In genomic region chr6:10099648-10100047, GRCh38 we compare ENCODE assay signal across 20 cellular contexts.
A peak's percentile ranks its signal among the peaks of the same experiment; 100 is the strongest.
DNase-seq lines count a peak whose midpoint lies in the region; ATAC-seq and TF ChIP-seq lines count a peak whose summit lies in the region.
"Had no signal": no experiment of that assay in that cellular context is flagged by ENCODE, and none has a peak within 500 bp of the region (broad histone marks: within the 10 kb centered on the region; RNA-seq: fewer than 3 reads in every experiment).

No MANE protein-coding gene starts in this region.

- H3K9me3 ChIP-seq in breast epithelium (no peaks in the 10 kb centered on the region), lower lobe of right lung (no peaks in the 10 kb centered on the region)
- H3K9me3 ChIP-seq: heart right ventricle had no signal

- no peak for TF ChIP-seq CTCF in 22Rv1 (IDR thresholded peaks at IDR 0.05)
- no peak for TF ChIP-seq CTCF in NB4 (IDR thresholded peaks at IDR 0.05; ENCODE audit: low read depth, low read length)
- no peak for TF ChIP-seq CTCF in breast epithelium (IDR thresholded peaks at IDR 0.05)
- TF ChIP-seq CTCF in lower lobe of right lung (IDR thresholded peaks at IDR 0.05) = no peak

- H3K36me3 ChIP-seq in breast epithelium = no peaks in the 10 kb centered on the region
- H3K36me3 ChIP-seq in lower lobe of right lung = no peaks in the 10 kb centered on the region
- H3K36me3 ChIP-seq: brain microvascular endothelial cell, heart right ventricle had no signal

- H3K27ac ChIP-seq in 22Rv1 (peak overlapping the region; percentile 86), breast epithelium (peak overlapping the region; percentile 32 to 84), lower lobe of right lung (no peak overlapping the region)
- H3K27ac ChIP-seq: brain microvascular endothelial cell, heart right ventricle had no signal

- peak overlapping the region; percentile 60 for H3K4me3 ChIP-seq in NB4 (ENCODE audit: low read depth, low read length)
- peak overlapping the region in 2 of 3 donors; percentile 48 to 60 for H3K4me3 ChIP-seq in breast epithelium
- H3K4me3 ChIP-seq in lower lobe of right lung = peak overlapping the region; percentile 22

- H3K4me1 ChIP-seq in breast epithelium (no peaks in the 10 kb centered on the region), lower lobe of right lung (no peaks in the 10 kb centered on the region)
- H3K4me1 ChIP-seq: heart right ventricle had no signal

- H3K27me3 ChIP-seq in breast epithelium (no peaks in the 10 kb centered on the region), lower lobe of right lung (ENCODE audit: low read depth) (peaks cover 6% of the 10 kb centered on the region)
- H3K27me3 ChIP-seq: brain microvascular endothelial cell had no signal

- DNase-seq in NB4 (ENCODE audit: low read depth) (peak; percentile 75), breast epithelium (ENCODE audit: low spot score in 2 of 2) (no peak), lower lobe of right lung (peak; percentile 59), sciatic nerve (ENCODE audit: low spot score) (no peak)
- DNase-seq in activated CD8-positive, alpha-beta memory T cell treated with anti-CD3 and anti-CD28 coated beads for 24 hours = no peak
- DNase-seq: activated CD4-positive, alpha-beta memory T cell treated with anti-CD3 and anti-CD28 coated beads, Interleukin-2, amount 10 ng/mL, durations not matched to agents 7 days and 5 days; activated naive CD8-positive, alpha-beta T cell treated with anti-CD3 and anti-CD28 coated beads, Interleukin-2, amount 10 ng/mL, durations not matched to agents 7 days and 5 days; activated T-cell treated with anti-CD3 and anti-CD28 coated beads, Interleukin-2, amount 50 U/mL, for 72 hours; brain microvascular endothelial cell; CD8-positive, alpha-beta T cell; heart right ventricle; mesenchymal stem cell; NCI-H2081 treated with DMSO at 0.1 percent for 48 hours; stimulated activated CD4-positive, alpha-beta T cell treated with anti-CD3 and anti-CD28 coated beads, Interleukin-15, amount 100 ng/mL, for 24 hours; stimulated activated naive CD4-positive, alpha-beta T cell; T-helper 1 cell had no signal

- ATAC-seq in lower lobe of right lung = peak; percentile 31 to 65
- ATAC-seq in sciatic nerve = no peak
- ATAC-seq in GM19324 (IDR thresholded peaks at IDR 0.05; ENCODE audit: low FRiP score, unreplicated experiment) = no peak
- ATAC-seq in HG03439 (IDR thresholded peaks at IDR 0.05; ENCODE audit: unreplicated experiment) = no peak
- ATAC-seq: activated T-cell treated with anti-CD3 and anti-CD28 coated beads, Interleukin-2, amount 50 U/mL, for 72 hours; CD8-positive, alpha-beta T cell; heart right ventricle; natural killer cell treated with Interleukin-12 subunit alpha and Interleukin-12 subunit beta and Interleukin-15 and Interleukin-18, amount 100 ng/mL, for 72 hours had no signal

- no peak for TF ChIP-seq POLR2A in NB4 (IDR thresholded peaks at IDR 0.05; ENCODE audit: extremely low read depth, insufficient read length)
- TF ChIP-seq POLR2A in breast epithelium (IDR thresholded peaks at IDR 0.05) = no peak

- intact Hi-C loops in breast epithelium (cut with DNase I; ENCODE audit: low total_unique reads) (no loop called here), lower lobe of right lung (cut with DNase I) (no loop called here), sciatic nerve (cut with DNase I) (no loop called here)

Comparison
In these comparisons a context has a peak if more than half of its experiments do, and no peak if none do; other contexts are left out.
1. DNase-seq: peak in NB4 (single experiment) and lower lobe of right lung (single experiment); none in breast epithelium (0 of 2), sciatic nerve (single experiment) and activated CD8-positive, alpha-beta memory T cell treated with anti-CD3 and anti-CD28 coated beads for 24 hours (single experiment).
2. ATAC-seq: peak in lower lobe of right lung (2 of 2); none in sciatic nerve (single experiment), GM19324 (single experiment) and HG03439 (single experiment).
3. Peak in every context shown above with its lines, with median percentiles within 50 percentile points of each other: H3K4me3 ChIP-seq.